Comparison of ENCODE assay signal across 15 cellular contexts in the genomic region with DNA sequence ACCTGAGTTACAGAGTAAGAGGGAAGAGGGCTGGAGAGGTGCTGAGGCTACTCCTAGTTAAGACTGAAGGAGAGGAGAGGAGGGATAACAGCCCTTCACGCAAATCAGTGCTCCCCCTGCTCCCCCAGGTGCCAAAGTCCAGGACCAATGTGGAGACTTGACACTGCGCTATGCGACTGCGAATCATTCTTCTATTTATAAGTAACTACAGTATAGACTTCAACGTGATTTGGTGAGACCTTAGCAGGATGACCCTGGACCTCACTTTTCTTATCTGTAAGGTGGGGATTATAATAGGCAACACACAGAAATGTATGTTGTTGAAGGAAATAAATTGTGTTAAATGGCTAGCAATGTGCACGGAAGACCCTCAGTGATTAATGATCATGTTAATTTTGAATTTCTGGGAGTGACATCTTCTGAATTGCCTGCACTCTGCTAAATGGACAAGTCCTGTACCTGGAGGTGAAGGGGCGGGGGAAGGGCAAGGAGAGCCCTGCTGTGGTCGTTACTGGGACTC. TPM values are rescaled to one million over a fixed set of nuclear protein-coding genes. Genes with fewer than 3 reads are reported as not detected.
DNase-seq lines count a peak whose midpoint lies in the region; ATAC-seq and TF ChIP-seq lines count a peak whose summit lies in the region.
"Had no signal": no experiment of that assay in that cellular context is flagged by ENCODE, and none has a peak within 500 bp of the region (broad histone marks: within the 10 kb centered on the region; RNA-seq: fewer than 3 reads in every experiment).

No MANE protein-coding gene starts in this region.

- peaks cover 71 to 88% of the 10 kb centered on the region in 2 donors for H3K27me3 Mint-ChIP-seq in T-cell

- H3K9me2 ChIP-seq in GM23248 (ENCODE audit: insufficient read depth): no peaks in the 10 kb centered on the region
- H3K9me2 ChIP-seq in hepatocyte (replicated peaks; ENCODE audit: insufficient read depth): no peaks in the 10 kb centered on the region

- 75 to 80% methylated on average over 8 of the region's 8 CpGs for WGBS in GM23248 (ENCODE audit: low coverage in 1 of 2, low lambda C conversion rate in 2 of 2, missing lambda C conversion rate in 2 of 2), 2 experiments
- 27% methylated on average over 8 of the region's 8 CpGs for WGBS in hepatocyte (ENCODE audit: low lambda C conversion rate, missing lambda C conversion rate)

- DNase-seq in GM23248 (no peak), T-cell (no peak), hepatocyte (ENCODE audit: low spot score) (no peak), retinal pigment epithelial cell (ENCODE audit: low read depth) (no peak), OCI-M1 (lab: John Stamatoyannopoulos, UW) (no peak), pons (ENCODE audit: low spot score) (no peak)
- DNase-seq: activated CD4-positive, CD25-positive, alpha-beta regulatory T cell; amniotic stem cell; DND-41; NCI-H187; testis had no signal

- H3K9me3 Mint-ChIP-seq in T-cell: no peaks in the 10 kb centered on the region

- ATAC-seq in T-cell (replicated peaks in 1 of 4): no peak
- no peak for ATAC-seq in HG03378 (IDR thresholded peaks at IDR 0.05; ENCODE audit: unreplicated experiment)
- ATAC-seq in HG02981 (IDR thresholded peaks at IDR 0.05; ENCODE audit: unreplicated experiment): no peak

- H3K27me3 ChIP-seq in GM23248 (replicated peaks; ENCODE audit: insufficient read depth) (no peaks in the 10 kb centered on the region), hepatocyte (peaks cover 100% of the 10 kb centered on the region)
- H3K27me3 ChIP-seq: testis had no signal

- H3K9ac ChIP-seq in GM23248: peak overlapping the region; percentile 82

- H3K4me1 Mint-ChIP-seq in T-cell: peaks cover 5 to 23% (median 13%) of the 10 kb centered on the region in 3 donors

- H4K20me1 ChIP-seq in GM23248 (ENCODE audit: insufficient read depth) (no peaks in the 10 kb centered on the region), hepatocyte (ENCODE audit: insufficient read depth, poor library complexity, severe bottlenecking) (no peaks in the 10 kb centered on the region)

- CTCF ChIA-PET in T-cell (lab: Charles Lee): interaction anchor here in 1 of 2 donors (0.7 kb wide), 1 partner anchor 576 kb away, joined by 3 read pairs; no protein-coding TSS in a partner anchor

- 0 out of 2 replicates have a peak, but pooled peaks cover 5% of the 10 kb centered on the region for H3F3A ChIP-seq in GM23248 (ENCODE audit: insufficient read depth)

- in situ Hi-C loops in GM23248 (cut with MboI): no loop called here

- peak overlapping the region; percentile 62 to 67 (median 67) for H3K4me3 Mint-ChIP-seq in T-cell

- H3K4me3 ChIP-seq in GM23248: peak overlapping the region; percentile 80
- H3K4me3 ChIP-seq in hepatocyte: no peak overlapping the region
- H3K4me3 ChIP-seq in retinal pigment epithelial cell (ENCODE audit: low read length): peak overlapping the region; percentile 37

- H3K79me2 ChIP-seq in GM23248 (ENCODE audit: insufficient read depth): peaks cover 51% of the 10 kb centered on the region
- H3K79me2 ChIP-seq in hepatocyte: no peaks in the 10 kb centered on the region

- H2AFZ ChIP-seq in GM23248 (peak overlapping the region; percentile 90), hepatocyte (peak overlapping the region; percentile 63)

- no peak overlapping the region for H3K27ac Mint-ChIP-seq in T-cell

- H3K27ac ChIP-seq in GM23248: no peak overlapping the region
- no peak overlapping the region for H3K27ac ChIP-seq in hepatocyte
- H3K27ac ChIP-seq: testis had no signal

- H3K36me3 ChIP-seq in GM23248 (ENCODE audit: low read depth) (0 out of 2 replicates have a peak, but pooled peaks cover 5% of the 10 kb centered on the region), hepatocyte (replicated peaks; ENCODE audit: insufficient read depth, low read depth) (no peaks in the 10 kb centered on the region)

- H3K4me1 ChIP-seq in GM23248 (ENCODE audit: insufficient read depth) (0 out of 2 replicates have a peak, but pooled peaks cover 3% of the 10 kb centered on the region), hepatocyte (ENCODE audit: insufficient read depth) (peaks cover 14% of the 10 kb centered on the region)

- TF ChIP-seq CTCF in hepatocyte (IDR thresholded peaks at IDR 0.05; ENCODE audit: poor library complexity) (no peak), retinal pigment epithelial cell (conservative IDR thresholded peaks at IDR 0.05; ENCODE audit: low read depth, low read length) (no peak)

- POLR2A ChIA-PET in T-cell (lab: Charles Lee): no interaction called here

- H3K4me2 ChIP-seq in GM23248 (ENCODE audit: unreplicated experiment) (peak overlapping the region; percentile 73), hepatocyte (peak overlapping the region; percentile 96)

- H3K9me3 ChIP-seq in GM23248 (ENCODE audit: low read depth) (no peaks in the 10 kb centered on the region), hepatocyte (ENCODE audit: low read depth) (no peaks in the 10 kb centered on the region)
- H3K9me3 ChIP-seq: testis had no signal

- H3K36me3 Mint-ChIP-seq in T-cell: no peaks in the 10 kb centered on the region

RNA-seq across cellular contexts. Expression of a gene that starts 11.0 kb away (rescaled TPM):
- total RNA-seq in GM23248 (2014; rRNA removed; shearing (Covaris generic)): 7.0 and 9.1 TPM in 2 replicates
- polyA plus RNA-seq in GM23248 (2016; fragmentation: Nextera tagmentation; extraction: Ambion mirVana) (4.1 and 5.3 TPM in 2 replicates), hepatocyte (0.38 and 1.3 TPM in 2 replicates)
- total RNA-seq in T-cell (not detected), hepatocyte (0.24 and 0.43 TPM in 2 replicates)
- total RNA-seq: fibroblast of lung, liver had no signal
- polyA plus RNA-seq: fibroblast of lung, liver had no signal
